Comparison of ENCODE assay signal across 1 cellular context in the genomic region with DNA sequence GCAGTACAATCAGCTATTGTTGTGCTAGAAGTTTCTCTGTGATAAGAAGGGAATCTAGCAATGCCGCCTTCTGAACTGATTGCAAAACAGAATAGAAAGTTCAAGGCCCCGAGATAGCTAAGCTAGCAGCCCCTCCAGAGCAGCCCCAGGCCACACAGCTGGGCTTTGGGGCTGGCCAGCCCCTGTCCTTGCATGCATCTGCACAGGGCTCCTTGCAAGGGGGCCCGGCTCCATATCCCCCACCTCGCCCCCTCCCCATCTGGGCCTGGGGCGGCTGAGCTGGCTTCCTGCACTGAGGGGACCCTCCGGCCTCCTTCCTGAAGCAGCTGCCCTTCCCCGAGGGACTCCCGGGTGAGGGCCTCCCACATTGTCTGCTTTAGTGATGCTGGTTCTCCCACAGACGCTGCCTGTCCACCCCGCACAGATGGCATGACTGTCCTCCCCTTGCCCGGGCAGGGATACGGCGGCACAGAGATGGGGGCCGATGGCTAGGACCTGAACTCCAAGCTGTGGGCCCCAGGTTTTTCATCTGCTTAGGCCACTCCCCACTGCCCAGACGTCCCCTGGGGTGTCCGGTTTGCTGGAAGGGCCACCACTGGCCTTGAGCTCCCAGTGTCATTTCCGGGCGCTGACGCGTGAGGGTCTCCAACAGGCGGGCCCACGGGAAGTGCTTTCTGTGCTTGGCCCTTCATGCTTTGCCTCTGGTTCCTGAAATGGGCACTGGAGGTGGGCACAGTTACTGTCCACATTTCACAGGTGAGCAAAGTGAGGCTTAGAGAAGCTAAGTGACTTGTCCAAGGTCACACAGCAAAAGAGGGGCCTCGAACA.
TF ChIP-seq lines count a peak whose summit lies in the region.

No MANE protein-coding gene starts in this region.

TF ChIP-seq in HepG2, 621 proteins besides CTCF, POLR2A, EP300 and RAD21 (continued from another document and continues in another):
- TF ChIP-seq KIAA2018 (CRISPR knock-in tag; IDR thresholded peaks at IDR 0.05; ENCODE audit: borderline replicate concordance), result no peak
- TF ChIP-seq, protein P1, sequence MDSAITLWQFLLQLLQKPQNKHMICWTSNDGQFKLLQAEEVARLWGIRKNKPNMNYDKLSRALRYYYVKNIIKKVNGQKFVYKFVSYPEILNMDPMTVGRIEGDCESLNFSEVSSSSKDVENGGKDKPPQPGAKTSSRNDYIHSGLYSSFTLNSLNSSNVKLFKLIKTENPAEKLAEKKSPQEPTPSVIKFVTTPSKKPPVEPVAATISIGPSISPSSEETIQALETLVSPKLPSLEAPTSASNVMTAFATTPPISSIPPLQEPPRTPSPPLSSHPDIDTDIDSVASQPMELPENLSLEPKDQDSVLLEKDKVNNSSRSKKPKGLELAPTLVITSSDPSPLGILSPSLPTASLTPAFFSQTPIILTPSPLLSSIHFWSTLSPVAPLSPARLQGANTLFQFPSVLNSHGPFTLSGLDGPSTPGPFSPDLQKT (CRISPR knock-in tag; IDR thresholded peaks at IDR 0.05; ENCODE audit: borderline replicate concordance), result no peak
- peak; percentile 76 for TF ChIP-seq RBFOX2 (IDR thresholded peaks at IDR 0.05; ENCODE audit: low read depth, low read length)
- no peak for TF ChIP-seq NONO (IDR thresholded peaks at IDR 0.05)
- peak; percentile 63 for TF ChIP-seq NONO (CRISPR knock-in tag; conservative IDR thresholded peaks at IDR 0.05)
- peak in 1 of 2 experiments; percentile 48; a peak in 2 of 4 replicates for TF ChIP-seq NR2F1 (CRISPR knock-in tag; IDR thresholded peaks at IDR 0.05)
- TF ChIP-seq ZNF160 (CRISPR knock-in tag; IDR thresholded peaks at IDR 0.05), result 0 out of 2 replicates have a peak, but pooled peaks have one; percentile 7
- TF ChIP-seq, protein P2, sequence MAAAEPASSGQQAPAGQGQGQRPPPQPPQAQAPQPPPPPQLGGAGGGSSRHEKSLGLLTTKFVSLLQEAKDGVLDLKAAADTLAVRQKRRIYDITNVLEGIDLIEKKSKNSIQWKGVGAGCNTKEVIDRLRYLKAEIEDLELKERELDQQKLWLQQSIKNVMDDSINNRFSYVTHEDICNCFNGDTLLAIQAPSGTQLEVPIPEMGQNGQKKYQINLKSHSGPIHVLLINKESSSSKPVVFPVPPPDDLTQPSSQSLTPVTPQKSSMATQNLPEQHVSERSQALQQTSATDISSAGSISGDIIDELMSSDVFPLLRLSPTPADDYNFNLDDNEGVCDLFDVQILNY (CRISPR knock-in tag; conservative IDR thresholded peaks at IDR 0.05), result no peak
- TF ChIP-seq ZNF775 (CRISPR knock-in tag; IDR thresholded peaks at IDR 0.05; ENCODE audit: borderline replicate concordance), result no peak; the same call in 1 of the 2 replicates
- no peak for TF ChIP-seq ZNF660 (CRISPR knock-in tag; IDR thresholded peaks at IDR 0.05; ENCODE audit: borderline replicate concordance, low read depth)
- TF ChIP-seq MTF2 (CRISPR knock-in tag; IDR thresholded peaks at IDR 0.05; ENCODE audit: borderline replicate concordance), result no peak
- peak; percentile 47; the same call in 1 of the 2 replicates for TF ChIP-seq ZNF605 (CRISPR knock-in tag; IDR thresholded peaks at IDR 0.05)
- TF ChIP-seq PAWR (CRISPR knock-in tag; IDR thresholded peaks at IDR 0.05; ENCODE audit: borderline replicate concordance), result 0 out of 2 replicates have a peak, but pooled peaks have one; percentile 47
- TF ChIP-seq, protein P3, sequence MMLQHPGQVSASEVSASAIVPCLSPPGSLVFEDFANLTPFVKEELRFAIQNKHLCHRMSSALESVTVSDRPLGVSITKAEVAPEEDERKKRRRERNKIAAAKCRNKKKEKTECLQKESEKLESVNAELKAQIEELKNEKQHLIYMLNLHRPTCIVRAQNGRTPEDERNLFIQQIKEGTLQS (CRISPR knock-in tag; IDR thresholded peaks at IDR 0.05), result 0 out of 2 replicates have a peak, but pooled peaks have one; percentile 22
- TF ChIP-seq CBFB (CRISPR knock-in tag; IDR thresholded peaks at IDR 0.05), result peak; percentile 54; the same call in 1 of the 2 replicates
- TF ChIP-seq, protein P4, sequence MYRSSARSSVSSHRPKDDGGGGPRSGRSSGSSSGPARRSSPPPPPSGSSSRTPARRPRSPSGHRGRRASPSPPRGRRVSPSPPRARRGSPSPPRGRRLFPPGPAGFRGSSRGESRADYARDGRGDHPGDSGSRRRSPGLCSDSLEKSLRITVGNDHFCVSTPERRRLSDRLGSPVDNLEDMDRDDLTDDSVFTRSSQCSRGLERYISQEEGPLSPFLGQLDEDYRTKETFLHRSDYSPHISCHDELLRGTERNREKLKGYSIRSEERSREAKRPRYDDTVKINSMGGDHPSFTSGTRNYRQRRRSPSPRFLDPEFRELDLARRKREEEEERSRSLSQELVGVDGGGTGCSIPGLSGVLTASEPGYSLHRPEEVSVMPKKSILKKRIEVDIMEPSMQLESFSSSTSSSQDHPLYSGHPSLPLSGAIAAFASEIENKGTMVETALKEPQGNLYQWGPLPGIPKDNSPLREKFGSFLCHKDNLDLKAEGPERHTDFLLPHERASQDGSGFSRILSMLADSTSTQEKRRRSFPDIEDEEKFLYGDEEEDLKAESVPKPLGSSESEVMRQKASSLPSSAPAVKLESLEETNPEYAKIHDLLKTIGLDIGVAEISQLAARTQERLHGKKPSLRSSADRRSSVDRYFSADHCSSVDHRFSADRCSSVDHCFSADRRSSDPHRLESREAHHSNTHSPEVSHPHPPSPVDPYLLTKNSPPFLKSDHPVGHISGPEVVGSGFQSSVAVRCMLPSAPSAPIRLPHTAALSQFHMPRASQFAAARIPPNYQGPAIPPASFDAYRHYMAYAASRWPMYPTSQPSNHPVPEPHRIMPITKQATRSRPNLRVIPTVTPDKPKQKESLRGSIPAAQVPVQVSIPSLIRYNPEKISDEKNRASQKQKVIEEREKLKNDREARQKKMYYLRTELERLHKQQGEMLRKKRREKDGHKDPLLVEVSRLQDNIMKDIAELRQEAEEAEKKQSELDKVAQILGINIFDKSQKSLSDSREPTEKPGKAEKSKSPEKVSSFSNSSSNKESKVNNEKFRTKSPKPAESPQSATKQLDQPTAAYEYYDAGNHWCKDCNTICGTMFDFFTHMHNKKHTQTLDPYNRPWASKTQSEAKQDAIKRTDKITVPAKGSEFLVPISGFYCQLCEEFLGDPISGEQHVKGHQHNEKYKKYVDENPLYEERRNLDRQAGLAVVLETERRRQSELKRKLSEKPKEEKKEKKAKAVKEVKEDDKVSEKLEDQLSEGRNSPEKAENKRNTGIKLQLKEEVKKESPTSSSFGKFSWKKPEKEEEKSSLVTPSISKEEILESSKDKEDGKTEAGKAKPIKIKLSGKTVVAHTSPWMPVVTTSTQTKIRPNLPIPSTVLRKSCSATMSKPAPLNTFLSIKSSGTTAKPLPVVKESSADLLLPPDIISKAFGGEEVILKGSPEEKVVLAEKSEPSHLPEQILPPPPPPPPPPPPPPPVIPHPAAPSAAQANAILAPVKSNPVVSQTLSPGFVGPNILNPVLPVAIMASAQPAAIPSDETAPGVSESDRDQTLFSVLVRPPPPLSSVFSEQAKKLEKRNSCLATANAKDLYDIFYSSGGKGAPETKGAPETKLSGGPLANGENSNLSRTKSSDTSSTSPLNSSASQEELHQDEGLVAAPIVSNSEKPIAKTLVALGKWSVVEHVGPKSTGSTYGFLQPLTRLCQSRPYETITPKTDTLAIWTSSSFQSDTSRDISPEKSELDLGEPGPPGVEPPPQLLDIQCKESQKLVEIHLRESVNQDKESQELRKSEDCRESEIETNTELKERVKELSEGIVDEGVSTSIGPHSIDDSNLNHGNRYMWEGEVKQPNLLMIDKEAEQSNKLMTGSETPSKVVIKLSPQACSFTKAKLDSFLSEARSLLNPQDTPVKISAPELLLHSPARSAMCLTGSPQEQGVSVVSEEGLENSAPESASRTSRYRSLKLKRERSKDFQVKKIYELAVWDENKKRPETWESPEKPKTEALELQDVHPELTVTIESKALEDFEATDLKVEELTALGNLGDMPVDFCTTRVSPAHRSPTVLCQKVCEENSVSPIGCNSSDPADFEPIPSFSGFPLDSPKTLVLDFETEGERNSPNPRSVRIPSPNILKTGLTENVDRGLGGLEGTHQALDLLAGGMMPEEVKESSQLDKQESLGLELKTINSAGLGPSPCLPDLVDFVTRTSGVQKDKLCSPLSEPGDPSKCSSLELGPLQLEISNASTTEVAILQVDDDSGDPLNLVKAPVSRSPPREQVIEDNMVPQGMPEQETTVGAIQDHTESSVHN (CRISPR knock-in tag; IDR thresholded peaks at IDR 0.05), result peak; percentile 54; the same call in 1 of the 2 replicates
- no peak for TF ChIP-seq SMAD9 (CRISPR knock-in tag; IDR thresholded peaks at IDR 0.05)
- no peak for TF ChIP-seq ZNF484 (CRISPR knock-in tag; IDR thresholded peaks at IDR 0.05; ENCODE audit: borderline replicate concordance, low read depth)
- peak; percentile 88 for TF ChIP-seq NR2F6 (IDR thresholded peaks at IDR 0.05)
- TF ChIP-seq NR2F6 (CRISPR knock-in tag; IDR thresholded peaks at IDR 0.05), result peak; percentile 88
- peak; percentile 96 for TF ChIP-seq ZBTB7B (CRISPR knock-in tag; IDR thresholded peaks at IDR 0.05)
- TF ChIP-seq, protein P5, sequence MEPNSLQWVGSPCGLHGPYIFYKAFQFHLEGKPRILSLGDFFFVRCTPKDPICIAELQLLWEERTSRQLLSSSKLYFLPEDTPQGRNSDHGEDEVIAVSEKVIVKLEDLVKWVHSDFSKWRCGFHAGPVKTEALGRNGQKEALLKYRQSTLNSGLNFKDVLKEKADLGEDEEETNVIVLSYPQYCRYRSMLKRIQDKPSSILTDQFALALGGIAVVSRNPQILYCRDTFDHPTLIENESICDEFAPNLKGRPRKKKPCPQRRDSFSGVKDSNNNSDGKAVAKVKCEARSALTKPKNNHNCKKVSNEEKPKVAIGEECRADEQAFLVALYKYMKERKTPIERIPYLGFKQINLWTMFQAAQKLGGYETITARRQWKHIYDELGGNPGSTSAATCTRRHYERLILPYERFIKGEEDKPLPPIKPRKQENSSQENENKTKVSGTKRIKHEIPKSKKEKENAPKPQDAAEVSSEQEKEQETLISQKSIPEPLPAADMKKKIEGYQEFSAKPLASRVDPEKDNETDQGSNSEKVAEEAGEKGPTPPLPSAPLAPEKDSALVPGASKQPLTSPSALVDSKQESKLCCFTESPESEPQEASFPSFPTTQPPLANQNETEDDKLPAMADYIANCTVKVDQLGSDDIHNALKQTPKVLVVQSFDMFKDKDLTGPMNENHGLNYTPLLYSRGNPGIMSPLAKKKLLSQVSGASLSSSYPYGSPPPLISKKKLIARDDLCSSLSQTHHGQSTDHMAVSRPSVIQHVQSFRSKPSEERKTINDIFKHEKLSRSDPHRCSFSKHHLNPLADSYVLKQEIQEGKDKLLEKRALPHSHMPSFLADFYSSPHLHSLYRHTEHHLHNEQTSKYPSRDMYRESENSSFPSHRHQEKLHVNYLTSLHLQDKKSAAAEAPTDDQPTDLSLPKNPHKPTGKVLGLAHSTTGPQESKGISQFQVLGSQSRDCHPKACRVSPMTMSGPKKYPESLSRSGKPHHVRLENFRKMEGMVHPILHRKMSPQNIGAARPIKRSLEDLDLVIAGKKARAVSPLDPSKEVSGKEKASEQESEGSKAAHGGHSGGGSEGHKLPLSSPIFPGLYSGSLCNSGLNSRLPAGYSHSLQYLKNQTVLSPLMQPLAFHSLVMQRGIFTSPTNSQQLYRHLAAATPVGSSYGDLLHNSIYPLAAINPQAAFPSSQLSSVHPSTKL (CRISPR knock-in tag; IDR thresholded peaks at IDR 0.05), result peak; percentile 87
- TF ChIP-seq ZNF235 (CRISPR knock-in tag; IDR thresholded peaks at IDR 0.05; ENCODE audit: borderline replicate concordance), result no peak
- TF ChIP-seq ZNF737 (CRISPR knock-in tag; IDR thresholded peaks at IDR 0.05; ENCODE audit: borderline replicate concordance), result no peak
- peak; percentile 61; the same call in 1 of the 2 replicates for TF ChIP-seq KLF6 (CRISPR knock-in tag; IDR thresholded peaks at IDR 0.05)
- TF ChIP-seq, protein P6, sequence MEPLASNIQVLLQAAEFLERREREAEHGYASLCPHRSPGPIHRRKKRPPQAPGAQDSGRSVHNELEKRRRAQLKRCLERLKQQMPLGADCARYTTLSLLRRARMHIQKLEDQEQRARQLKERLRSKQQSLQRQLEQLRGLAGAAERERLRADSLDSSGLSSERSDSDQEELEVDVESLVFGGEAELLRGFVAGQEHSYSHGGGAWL (CRISPR knock-in tag; IDR thresholded peaks at IDR 0.05), result no peak
- 0 out of 2 replicates have a peak, but pooled peaks have one; percentile 24 for TF ChIP-seq ZNF850 (CRISPR knock-in tag; conservative IDR thresholded peaks at IDR 0.05)
